Comparison of ENCODE assay signal across 1 cellular context in genomic region chr3:120157113-120157512, GRCh38.
TF ChIP-seq lines count a peak whose summit lies in the region.

No MANE protein-coding gene starts in this region.

TF ChIP-seq in WTC11, 78 proteins besides CTCF, POLR2A, EP300 and RAD21 (continued from another document):
- TF ChIP-seq ZNF138 (CRISPR knock-in tag; conservative IDR thresholded peaks at IDR 0.05) (no peak), ZNF281 (CRISPR knock-in tag; IDR thresholded peaks at IDR 0.05) (no peak), GABPB1 (CRISPR knock-in tag; IDR thresholded peaks at IDR 0.05) (no peak), ELF4 (CRISPR knock-in tag; IDR thresholded peaks at IDR 0.05; ENCODE audit: low read depth) (no peak), GTF2I (CRISPR knock-in tag; conservative IDR thresholded peaks at IDR 0.05) (no peak), TCF7 (CRISPR knock-in tag; IDR thresholded peaks at IDR 0.05; ENCODE audit: low read depth) (no peak), SMAD4 (CRISPR knock-in tag; IDR thresholded peaks at IDR 0.05) (no peak), ZBTB43 (CRISPR knock-in tag; IDR thresholded peaks at IDR 0.05) (no peak)
